Comparison of ENCODE assay signal across 6 cellular contexts in the genomic region with DNA sequence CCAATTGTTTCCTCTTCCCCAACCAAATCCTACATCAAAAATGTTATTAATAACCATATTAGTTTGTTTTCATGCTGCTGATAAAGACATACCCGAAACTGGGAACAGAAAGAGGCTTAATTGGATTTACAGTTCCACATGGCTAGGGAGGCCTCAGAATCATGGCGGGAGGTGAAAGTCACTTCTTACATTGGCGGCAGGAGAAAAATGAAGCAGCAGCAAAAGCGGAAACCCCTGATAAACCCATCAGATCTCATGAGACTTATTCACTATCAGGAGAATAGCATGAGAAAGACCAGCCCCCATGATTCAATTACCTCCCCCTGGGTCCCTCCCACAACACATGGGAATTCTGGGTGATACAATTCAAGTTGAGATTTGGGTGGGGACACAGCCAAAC. TPM values are rescaled to one million over a fixed set of nuclear protein-coding genes. Genes with fewer than 3 reads are reported as not detected.
DNase-seq lines count a peak whose midpoint lies in the region; ATAC-seq, FAIRE-seq and TF ChIP-seq lines count a peak whose summit lies in the region.
"Not testable (repeated sequence)": the region's sequence is repeated elsewhere in the genome, so short reads cannot be mapped to it uniquely, and the experiment has no call there.

No MANE protein-coding gene starts in this region.

- not testable (repeated sequence) for H3K4me2 ChIP-seq in K562 (ENCODE audit: insufficient read depth, low read length)

- peaks cover 63% of the 10 kb centered on the region for H3K36me3 Mint-ChIP-seq in CD4-positive, CD25-positive, alpha-beta regulatory T cell
- peaks cover 83% of the 10 kb centered on the region for H3K36me3 Mint-ChIP-seq in CD8-positive, alpha-beta T cell
- H3K36me3 Mint-ChIP-seq in endothelial cell (ENCODE audit: low read depth, unreplicated experiment) (peaks cover 48% of the 10 kb centered on the region), memory B cell (peaks cover 39% of the 10 kb centered on the region)
- peaks cover 83% of the 10 kb centered on the region for H3K36me3 Mint-ChIP-seq in stimulated activated effector memory CD8-positive, alpha-beta T cell treated with anti-CD3 and anti-CD28 coated beads, Interleukin-12 subunit alpha, Interleukin-12 subunit beta, amount 100 ng/mL, for 72 hours

- H3K9me3 ChIP-seq in CD4-positive, CD25-positive, alpha-beta regulatory T cell (ENCODE audit: control insufficient read depth in 2 of 2, low read length in 2 of 2); CD8-positive, alpha-beta T cell (ENCODE audit: low read length); K562 (replicated peaks; ENCODE audit: control insufficient read depth, insufficient read depth, low read depth, low read length): not testable (repeated sequence)

- H3K27me3 ChIP-seq in CD4-positive, CD25-positive, alpha-beta regulatory T cell (ENCODE audit: control insufficient read depth, insufficient read depth, low read length); CD8-positive, alpha-beta T cell (ENCODE audit: insufficient read depth, low read length); K562 (ENCODE audit: control insufficient read depth in 2 of 2, insufficient read depth in 2 of 2, low read length in 2 of 2): not testable (repeated sequence)

- H3K27ac ChIP-seq in CD4-positive, CD25-positive, alpha-beta regulatory T cell (ENCODE audit: insufficient read depth, low read length, poor library complexity, severe bottlenecking); CD8-positive, alpha-beta T cell (ENCODE audit: low read depth, low read length); K562 (ENCODE audit: extremely low read depth, low read depth, low read length): not testable (repeated sequence)

- not testable (repeated sequence) for TF ChIP-seq RAD21 in K562 (CRISPR knock-in tag; conservative IDR thresholded peaks at IDR 0.05 in 1 of 2, IDR thresholded peaks at IDR 0.05 in 1 of 2)

- peak overlapping the region in 1 of 4 donors; percentile 17 for H3K4me3 Mint-ChIP-seq in CD4-positive, CD25-positive, alpha-beta regulatory T cell
- not testable (repeated sequence) for H3K4me3 Mint-ChIP-seq in CD8-positive, alpha-beta T cell; memory B cell; stimulated activated effector memory CD8-positive, alpha-beta T cell treated with anti-CD3 and anti-CD28 coated beads, Interleukin-12 subunit alpha, Interleukin-12 subunit beta, amount 100 ng/mL, for 72 hours
- peak overlapping the region; percentile 61 for H3K4me3 Mint-ChIP-seq in endothelial cell (ENCODE audit: unreplicated experiment)

- 89% methylated on average over 4 of the region's 4 CpGs for WGBS in K562 (ENCODE audit: insufficient coverage, low coverage, missing lambda C conversion rate)

- not testable (repeated sequence) for H3K9me3 Mint-ChIP-seq in CD4-positive, CD25-positive, alpha-beta regulatory T cell; CD8-positive, alpha-beta T cell; endothelial cell (ENCODE audit: unreplicated experiment); memory B cell; stimulated activated effector memory CD8-positive, alpha-beta T cell treated with anti-CD3 and anti-CD28 coated beads, Interleukin-12 subunit alpha, Interleukin-12 subunit beta, amount 100 ng/mL, for 72 hours

- not testable (repeated sequence) for DNase-seq in CD4-positive, CD25-positive, alpha-beta regulatory T cell; CD8-positive, alpha-beta T cell; K562 (ENCODE audit: extremely low read depth in 1 of 4, low spot score in 3 of 4); endothelial cell (ENCODE audit: low spot score); memory B cell (ENCODE audit: low spot score in 2 of 2); stimulated activated effector memory CD8-positive, alpha-beta T cell treated with anti-CD3 and anti-CD28 coated beads, Interleukin-12 subunit alpha, Interleukin-12 subunit beta, amount 100 ng/mL, for 72 hours (ENCODE audit: low spot score in 2 of 2)

- peaks cover 34 to 55% (median 36%) of the 10 kb centered on the region in 4 donors for H3K4me1 Mint-ChIP-seq in CD4-positive, CD25-positive, alpha-beta regulatory T cell
- peaks cover 33% of the 10 kb centered on the region for H3K4me1 Mint-ChIP-seq in CD8-positive, alpha-beta T cell (ENCODE audit: low read depth)
- H3K4me1 Mint-ChIP-seq in endothelial cell (ENCODE audit: unreplicated experiment) = not testable (repeated sequence)
- H3K4me1 Mint-ChIP-seq in memory B cell = peaks cover 15% of the 10 kb centered on the region
- H3K4me1 Mint-ChIP-seq in stimulated activated effector memory CD8-positive, alpha-beta T cell treated with anti-CD3 and anti-CD28 coated beads, Interleukin-12 subunit alpha, Interleukin-12 subunit beta, amount 100 ng/mL, for 72 hours = peaks cover 30% of the 10 kb centered on the region

- TF ChIP-seq POLR2A in K562 (conservative IDR thresholded peaks at IDR 0.05) = not testable (repeated sequence)

- CTCF ChIA-PET in CD8-positive, alpha-beta T cell (lab: Charles Lee); K562 (lab: Yijun Ruan, JAX; ENCODE audit: low intra/inter-chr PET ratio): not testable (repeated sequence)

- H3K9ac ChIP-seq in K562 (ENCODE audit: insufficient read depth in 1 of 2, low read depth in 2 of 2, low read length in 2 of 2) = not testable (repeated sequence)

- POLR2A ChIA-PET in CD8-positive, alpha-beta T cell (lab: Charles Lee); K562 (lab: Yijun Ruan, JAX): not testable (repeated sequence)

- H3K27me3 Mint-ChIP-seq in CD4-positive, CD25-positive, alpha-beta regulatory T cell; CD8-positive, alpha-beta T cell (ENCODE audit: low read depth); endothelial cell (ENCODE audit: unreplicated experiment); memory B cell: not testable (repeated sequence)

- not testable (repeated sequence) for H3K9me1 ChIP-seq in K562 (ENCODE audit: control insufficient read depth, insufficient read depth, low read length)

- not testable (repeated sequence) for H4K20me1 ChIP-seq in K562 (replicated peaks; ENCODE audit: control insufficient read depth, insufficient read depth, low read length)

- in situ Hi-C loops in K562 (cut with MboI) = not testable (repeated sequence)

- not testable (repeated sequence) for TF ChIP-seq CTCF in CD8-positive, alpha-beta T cell (IDR thresholded peaks at IDR 0.05); K562 (IDR thresholded peaks at IDR 0.05 in 2 of 3, conservative IDR thresholded peaks at IDR 0.05 in 1 of 3; ENCODE audit: insufficient read depth in 2 of 3, low read depth in 1 of 3, low read length in 3 of 3); endothelial cell (IDR thresholded peaks at IDR 0.05; ENCODE audit: unreplicated experiment)

- intact Hi-C loops in CD8-positive, alpha-beta T cell (cut with DNase I, micrococcal nuclease); K562 (cut with micrococcal nuclease): not testable (repeated sequence)

- H3K79me2 ChIP-seq in K562 (ENCODE audit: control insufficient read depth, insufficient read depth, low read length) = not testable (repeated sequence)

- peaks cover 71% of the 10 kb centered on the region for H3K36me3 ChIP-seq in CD4-positive, CD25-positive, alpha-beta regulatory T cell (ENCODE audit: control insufficient read depth, insufficient read depth, low read length)
- peaks cover 21% of the 10 kb centered on the region for H3K36me3 ChIP-seq in CD8-positive, alpha-beta T cell (ENCODE audit: insufficient read depth, low read length)
- H3K36me3 ChIP-seq in K562 (ENCODE audit: control insufficient read depth, insufficient read depth, low read length) = peaks cover 67% of the 10 kb centered on the region

- H3K27ac Mint-ChIP-seq in CD4-positive, CD25-positive, alpha-beta regulatory T cell = peak overlapping the region in 2 of 3 donors; percentile 68 to 69
- H3K27ac Mint-ChIP-seq in CD8-positive, alpha-beta T cell = peak overlapping the region; percentile 39
- H3K27ac Mint-ChIP-seq in endothelial cell (ENCODE audit: unreplicated experiment) = not testable (repeated sequence)
- H3K27ac Mint-ChIP-seq in memory B cell = peak overlapping the region; percentile 41
- H3K27ac Mint-ChIP-seq in stimulated activated effector memory CD8-positive, alpha-beta T cell treated with anti-CD3 and anti-CD28 coated beads, Interleukin-12 subunit alpha, Interleukin-12 subunit beta, amount 100 ng/mL, for 72 hours = peak overlapping the region; percentile 61

- H3K4me1 ChIP-seq in CD4-positive, CD25-positive, alpha-beta regulatory T cell (ENCODE audit: control insufficient read depth, insufficient read depth, low read length, poor library complexity, severe bottlenecking) = peaks cover 11% of the 10 kb centered on the region
- H3K4me1 ChIP-seq in CD8-positive, alpha-beta T cell (ENCODE audit: insufficient read depth, low read length) = peaks cover 21% of the 10 kb centered on the region
- not testable (repeated sequence) for H3K4me1 ChIP-seq in K562 (replicated peaks in 1 of 2; ENCODE audit: control insufficient read depth in 2 of 2, insufficient read depth in 2 of 2, low read length in 2 of 2)

- not testable (repeated sequence) for H2AFZ ChIP-seq in K562 (ENCODE audit: low read depth, low read length)

- TF ChIP-seq EP300 in K562 (IDR thresholded peaks at IDR 0.05; ENCODE audit: low read length) = not testable (repeated sequence)

- ATAC-seq in CD4-positive, CD25-positive, alpha-beta regulatory T cell (ENCODE audit: low read depth in 2 of 2); CD8-positive, alpha-beta T cell; K562; memory B cell (ENCODE audit: low read depth); stimulated activated effector memory CD8-positive, alpha-beta T cell treated with anti-CD3 and anti-CD28 coated beads, Interleukin-12 subunit alpha, Interleukin-12 subunit beta, amount 100 ng/mL, for 72 hours: not testable (repeated sequence)

- BruUV-seq in K562 (replicated peaks; lab: Mats Ljungman, UMichigan) = not testable (repeated sequence)

- H3K4me3 ChIP-seq in CD4-positive, CD25-positive, alpha-beta regulatory T cell (ENCODE audit: low read depth, low read length); CD8-positive, alpha-beta T cell (ENCODE audit: low read depth, low read length); K562: not testable (repeated sequence)

- not testable (repeated sequence) for FAIRE-seq in K562 (lab: Jason Lieb, UNC)

RNA-seq across cellular contexts. Expression of gene ALDH9A1, which starts 17.6 kb away (rescaled TPM):
- total RNA-seq in CD4-positive, CD25-positive, alpha-beta regulatory T cell = 32.1 TPM
- polyA plus RNA-seq in CD4-positive, CD25-positive, alpha-beta regulatory T cell = 100 to 1,000 TPM in 3 of 4 donors, 10 to 100 TPM in 1; 97.0 to 124 (median 117) TPM
- 10 to 100 TPM; 18.7 to 22.0 TPM for total RNA-seq in CD8-positive, alpha-beta T cell
- total RNA-seq in K562 (2011; cell fraction: chromatin; rRNA removed; ENCODE audit: low replicate concordance) = 27.7 and 31.2 TPM in 2 replicates
- total RNA-seq in K562 (2011; cell fraction: nucleolus; rRNA removed) = 19.8 and 22.0 TPM in 2 replicates
- total RNA-seq in K562 (2011; cell fraction: nucleoplasm; rRNA removed) = 25.7 and 26.5 TPM in 2 replicates
- 29.7 and 46.4 TPM in 2 replicates for total RNA-seq in K562 (2014; rRNA removed)
- 38.6 and 43.3 TPM in 2 replicates for total RNA-seq in K562 (2014; rRNA removed; fragmentation: Illumina TruSeq; extraction: Trizol)
- total RNA-seq in K562 (2015; rRNA removed; fragmentation: Illumina TruSeq; extraction: Trizol) = 38.1 and 39.2 TPM in 2 replicates
- 36.7 and 40.5 TPM in 2 replicates for total RNA-seq in K562 (2021)
- polyA plus RNA-seq in K562 (2011; rRNA removed) = 42.6 and 54.3 TPM in 2 replicates
- 13.1 and 32.4 TPM in 2 replicates for polyA plus RNA-seq in K562 (2011; cell fraction: cytosol; rRNA removed)
- polyA plus RNA-seq in K562 (2011; cell fraction: nucleus; rRNA removed) = 13.0 and 23.1 TPM in 2 replicates
- 33.3 and 39.6 TPM in 2 replicates for polyA plus RNA-seq in K562 (2012)
- polyA plus RNA-seq in K562 (2014; fragmentation: Illumina TruSeq; extraction: Trizol) = 40.5 and 42.6 TPM in 2 replicates
- 10 to 100 TPM; 26.5 to 35.0 TPM for polyA plus RNA-seq in K562 (2014; fragmentation: Nextera tagmentation; extraction: Ambion mirVana)
- polyA plus RNA-seq in K562 (2014; rRNA removed) = 31.0 and 32.7 TPM in 2 replicates
- polyA minus RNA-seq in K562 (2011; rRNA and poly(A)+ RNA removed) = 79.3 and 92.3 TPM in 2 replicates
- polyA minus RNA-seq in K562 (2011; cell fraction: cytosol; rRNA and poly(A)+ RNA removed) = 16.5 and 25.2 TPM in 2 replicates
- 17.4 and 25.5 TPM in 2 replicates for polyA minus RNA-seq in K562 (2011; cell fraction: nucleus; rRNA and poly(A)+ RNA removed)
- 123 TPM for total RNA-seq in endothelial cell (ENCODE audit: unreplicated experiment)

RNA-seq across cellular contexts. Expression of gene MGST3, which starts 49.7 kb away (rescaled TPM):
- total RNA-seq in CD4-positive, CD25-positive, alpha-beta regulatory T cell = 37.1 TPM
- polyA plus RNA-seq in CD4-positive, CD25-positive, alpha-beta regulatory T cell = 100 to 1,000 TPM; 133 to 190 (median 149) TPM
- total RNA-seq in CD8-positive, alpha-beta T cell = 10 to 100 TPM; 13.8 to 16.6 TPM
- 35.8 and 55.6 TPM in 2 replicates for total RNA-seq in K562 (2011; cell fraction: chromatin; rRNA removed; ENCODE audit: low replicate concordance)
- 29.2 and 42.6 TPM in 2 replicates for total RNA-seq in K562 (2011; cell fraction: nucleolus; rRNA removed)
- total RNA-seq in K562 (2011; cell fraction: nucleoplasm; rRNA removed) = 66.3 and 86.9 TPM in 2 replicates
- total RNA-seq in K562 (2014; rRNA removed) (69.9 and 70.7 TPM in 2 replicates), K562 (2014; rRNA removed; fragmentation: Illumina TruSeq; extraction: Trizol) (92.8 and 95.1 TPM in 2 replicates), K562 (2015; rRNA removed; fragmentation: Illumina TruSeq; extraction: Trizol) (99.5 and 105 TPM in 2 replicates), K562 (2021) (77.0 and 82.0 TPM in 2 replicates), endothelial cell (ENCODE audit: unreplicated experiment) (156 TPM)
- polyA plus RNA-seq in K562 (2011; rRNA removed) (109 and 112 TPM in 2 replicates), K562 (2014; fragmentation: Illumina TruSeq; extraction: Trizol) (82.0 and 98.7 TPM in 2 replicates), K562 (2014; fragmentation: Nextera tagmentation; extraction: Ambion mirVana) (100 to 1,000 TPM; 255 to 287 TPM), K562 (2014; rRNA removed) (121 and 157 TPM in 2 replicates)
- 137 and 139 TPM in 2 replicates for polyA plus RNA-seq in K562 (2011; cell fraction: cytosol; rRNA removed)
- polyA plus RNA-seq in K562 (2011; cell fraction: nucleus; rRNA removed) = 105 and 159 TPM in 2 replicates
- 151 and 161 TPM in 2 replicates for polyA plus RNA-seq in K562 (2012)
- 30.3 and 34.9 TPM in 2 replicates for polyA minus RNA-seq in K562 (2011; rRNA and poly(A)+ RNA removed)
- polyA minus RNA-seq in K562 (2011; cell fraction: cytosol; rRNA and poly(A)+ RNA removed) = 20.8 and 22.8 TPM in 2 replicates
- polyA minus RNA-seq in K562 (2011; cell fraction: nucleus; rRNA and poly(A)+ RNA removed) = 12.7 and 27.3 TPM in 2 replicates
